Comparison of ENCODE assay signal across 15 cellular contexts in the genomic region with DNA sequence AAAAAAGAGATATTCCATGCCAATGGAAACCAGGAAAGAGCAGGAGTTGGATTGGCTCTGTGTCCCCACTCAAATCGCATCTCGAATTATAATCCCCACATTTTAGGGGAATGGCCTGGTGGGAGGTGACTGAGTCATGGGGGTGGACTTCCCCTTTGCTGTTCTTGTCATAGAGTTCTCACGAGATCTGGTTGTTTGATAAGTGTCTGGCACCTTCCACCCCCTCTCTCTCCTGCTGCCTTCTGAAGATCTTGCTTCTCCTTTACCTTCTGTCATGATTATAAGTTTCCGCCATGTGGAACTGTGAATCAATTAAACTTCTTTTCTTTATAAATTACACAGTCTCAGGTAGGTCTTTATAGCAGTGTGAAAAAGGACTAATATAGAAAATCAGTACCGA.
A peak's percentile ranks its signal among the peaks of the same experiment; 100 is the strongest.
DNase-seq lines count a peak whose midpoint lies in the region; ATAC-seq lines count a peak whose summit lies in the region.
"Had no signal": no experiment of that assay in that cellular context is flagged by ENCODE, and none has a peak within 500 bp of the region (broad histone marks: within the 10 kb centered on the region; RNA-seq: fewer than 3 reads in every experiment).

No MANE protein-coding gene starts in this region.

- peak; percentile 25 to 41 for ATAC-seq in activated CD4-positive, CD25-positive, alpha-beta regulatory T cell treated with anti-CD3 and anti-CD28 coated beads, Interleukin-2, amount 50 U/mL, for 24 hours
- ATAC-seq in stimulated activated effector memory CD8-positive, alpha-beta T cell treated with anti-CD3 and anti-CD28 coated beads, Interleukin-12 subunit alpha, Interleukin-12 subunit beta, amount 100 ng/mL, for 72 hours, result no peak
- no peak for ATAC-seq in stimulated activated naive B cell treated with anti-CD40 and anti-IgM and Interleukin-4, amounts not matched to agents 10 μg/mL and 1 μg/mL and 100 μg/mL, for 72 hours (replicated peaks)
- ATAC-seq: Panc1 had no signal

- H3K4me1 Mint-ChIP-seq in activated naive CD4-positive, alpha-beta T cell treated with anti-CD3 and anti-CD28 coated beads, Interleukin-2, amount 50 U/mL, for 24 hours, result peaks cover 28% of the 10 kb centered on the region
- no peaks in the 10 kb centered on the region for H3K4me1 Mint-ChIP-seq in activated naive CD4-positive, alpha-beta T cell treated with anti-CD3 and anti-CD28 coated beads, Interleukin-2, amount 10 ng/mL, durations not matched to agents 7 days and 5 days
- peaks cover 30% of the 10 kb centered on the region for H3K4me1 Mint-ChIP-seq in activated T-cell treated with anti-CD3 and anti-CD28 coated beads, Interleukin-2, amount 50 U/mL, for 24 hours (ENCODE audit: low read depth)
- peaks cover 21% of the 10 kb centered on the region for H3K4me1 Mint-ChIP-seq in stimulated activated effector memory CD8-positive, alpha-beta T cell treated with anti-CD3 and anti-CD28 coated beads, Interleukin-12 subunit alpha, Interleukin-12 subunit beta, amount 100 ng/mL, for 72 hours
- peaks cover 0 to 3% of the 10 kb centered on the region in 2 donors for H3K4me1 Mint-ChIP-seq in stimulated activated naive B cell treated with anti-CD40 and anti-IgM and Interleukin-4, amounts not matched to agents 10 μg/mL and 1 μg/mL and 100 μg/mL, for 72 hours

- DNase-seq in activated CD4-positive, CD25-positive, alpha-beta regulatory T cell treated with anti-CD3 and anti-CD28 coated beads, Interleukin-2, amount 50 U/mL, for 72 hours, result no peak
- DNase-seq in activated naive CD4-positive, alpha-beta T cell treated with anti-CD3 and anti-CD28 coated beads, Interleukin-2, amount 10 ng/mL, durations not matched to agents 7 days and 5 days, result no peak
- DNase-seq in activated T-cell treated with anti-CD3 and anti-CD28 coated beads, Interleukin-2, amount 50 U/mL, for 24 hours, result no peak
- peak; percentile 1 for DNase-seq in stimulated activated CD4-positive, alpha-beta T cell treated with anti-CD3 and anti-CD28 coated beads, Interleukin-2, amount 100 ng/mL, for 4 hours (ENCODE audit: low read depth)
- no peak for DNase-seq in stimulated activated effector memory CD8-positive, alpha-beta T cell treated with anti-CD3 and anti-CD28 coated beads, Interleukin-12 subunit alpha, Interleukin-12 subunit beta, amount 100 ng/mL, for 72 hours (ENCODE audit: low spot score in 2 of 2)
- DNase-seq in stimulated activated naive B cell treated with anti-CD40 and anti-IgM and Interleukin-4, amounts not matched to agents 10 μg/mL and 1 μg/mL and 100 μg/mL, for 72 hours, result no peak
- DNase-seq: 8988T, MM.1S, NCI-H1417 treated with DMSO at 0.1 percent for 48 hours, NCI-H2029, NCI-H2171 treated with DMSO at 0.1 percent for 48 hours, NCI-H82 had no signal

- H3K27me3 Mint-ChIP-seq in activated naive CD4-positive, alpha-beta T cell treated with anti-CD3 and anti-CD28 coated beads, Interleukin-2, amount 50 U/mL, for 24 hours, result no peaks in the 10 kb centered on the region
- no peaks in the 10 kb centered on the region for H3K27me3 Mint-ChIP-seq in activated naive CD4-positive, alpha-beta T cell treated with anti-CD3 and anti-CD28 coated beads, Interleukin-2, amount 10 ng/mL, durations not matched to agents 7 days and 5 days
- no peaks in the 10 kb centered on the region for H3K27me3 Mint-ChIP-seq in activated T-cell treated with anti-CD3 and anti-CD28 coated beads, Interleukin-2, amount 50 U/mL, for 24 hours
- no peaks in the 10 kb centered on the region for H3K27me3 Mint-ChIP-seq in stimulated activated naive B cell treated with anti-CD40 and anti-IgM and Interleukin-4, amounts not matched to agents 10 μg/mL and 1 μg/mL and 100 μg/mL, for 72 hours

- peak overlapping the region; percentile 47 for H3K4me3 Mint-ChIP-seq in activated naive CD4-positive, alpha-beta T cell treated with anti-CD3 and anti-CD28 coated beads, Interleukin-2, amount 50 U/mL, for 24 hours
- H3K4me3 Mint-ChIP-seq in activated naive CD4-positive, alpha-beta T cell treated with anti-CD3 and anti-CD28 coated beads, Interleukin-2, amount 10 ng/mL, durations not matched to agents 7 days and 5 days, result no peak overlapping the region
- no peak overlapping the region for H3K4me3 Mint-ChIP-seq in activated T-cell treated with anti-CD3 and anti-CD28 coated beads, Interleukin-2, amount 50 U/mL, for 24 hours
- no peak overlapping the region for H3K4me3 Mint-ChIP-seq in stimulated activated effector memory CD8-positive, alpha-beta T cell treated with anti-CD3 and anti-CD28 coated beads, Interleukin-12 subunit alpha, Interleukin-12 subunit beta, amount 100 ng/mL, for 72 hours
- no peak overlapping the region for H3K4me3 Mint-ChIP-seq in stimulated activated naive B cell treated with anti-CD40 and anti-IgM and Interleukin-4, amounts not matched to agents 10 μg/mL and 1 μg/mL and 100 μg/mL, for 72 hours

- H3K27ac Mint-ChIP-seq in activated naive CD4-positive, alpha-beta T cell treated with anti-CD3 and anti-CD28 coated beads, Interleukin-2, amount 50 U/mL, for 24 hours, result peak overlapping the region; percentile 89
- H3K27ac Mint-ChIP-seq in activated naive CD4-positive, alpha-beta T cell treated with anti-CD3 and anti-CD28 coated beads, Interleukin-2, amount 10 ng/mL, durations not matched to agents 7 days and 5 days, result no peak overlapping the region
- H3K27ac Mint-ChIP-seq in activated T-cell treated with anti-CD3 and anti-CD28 coated beads, Interleukin-2, amount 50 U/mL, for 24 hours, result peak overlapping the region; percentile 18
- H3K27ac Mint-ChIP-seq in stimulated activated effector memory CD8-positive, alpha-beta T cell treated with anti-CD3 and anti-CD28 coated beads, Interleukin-12 subunit alpha, Interleukin-12 subunit beta, amount 100 ng/mL, for 72 hours, result no peak overlapping the region
- H3K27ac Mint-ChIP-seq in stimulated activated naive B cell treated with anti-CD40 and anti-IgM and Interleukin-4, amounts not matched to agents 10 μg/mL and 1 μg/mL and 100 μg/mL, for 72 hours, result no peak overlapping the region

- H3K36me3 Mint-ChIP-seq in activated naive CD4-positive, alpha-beta T cell treated with anti-CD3 and anti-CD28 coated beads, Interleukin-2, amount 50 U/mL, for 24 hours, result peaks cover 62% of the 10 kb centered on the region
- peaks cover 19% of the 10 kb centered on the region for H3K36me3 Mint-ChIP-seq in activated naive CD4-positive, alpha-beta T cell treated with anti-CD3 and anti-CD28 coated beads, Interleukin-2, amount 10 ng/mL, durations not matched to agents 7 days and 5 days
- H3K36me3 Mint-ChIP-seq in activated T-cell treated with anti-CD3 and anti-CD28 coated beads, Interleukin-2, amount 50 U/mL, for 24 hours (ENCODE audit: low read depth), result peaks cover 72% of the 10 kb centered on the region
- H3K36me3 Mint-ChIP-seq in stimulated activated effector memory CD8-positive, alpha-beta T cell treated with anti-CD3 and anti-CD28 coated beads, Interleukin-12 subunit alpha, Interleukin-12 subunit beta, amount 100 ng/mL, for 72 hours, result peaks cover 13% of the 10 kb centered on the region
- H3K36me3 Mint-ChIP-seq in stimulated activated naive B cell treated with anti-CD40 and anti-IgM and Interleukin-4, amounts not matched to agents 10 μg/mL and 1 μg/mL and 100 μg/mL, for 72 hours, result peaks cover 49 to 72% of the 10 kb centered on the region in 2 donors

- CTCF ChIA-PET in activated naive CD4-positive, alpha-beta T cell treated with anti-CD3 and anti-CD28 coated beads, Interleukin-2, amount 10 ng/mL, durations not matched to agents 7 days and 5 days (lab: Charles Lee), result no interaction called here

- peaks cover 31% of the 10 kb centered on the region for H3K9me3 Mint-ChIP-seq in activated naive CD4-positive, alpha-beta T cell treated with anti-CD3 and anti-CD28 coated beads, Interleukin-2, amount 50 U/mL, for 24 hours
- peaks cover 6% of the 10 kb centered on the region for H3K9me3 Mint-ChIP-seq in activated naive CD4-positive, alpha-beta T cell treated with anti-CD3 and anti-CD28 coated beads, Interleukin-2, amount 10 ng/mL, durations not matched to agents 7 days and 5 days
- H3K9me3 Mint-ChIP-seq in activated T-cell treated with anti-CD3 and anti-CD28 coated beads, Interleukin-2, amount 50 U/mL, for 24 hours, result peaks cover 28% of the 10 kb centered on the region
- H3K9me3 Mint-ChIP-seq in stimulated activated effector memory CD8-positive, alpha-beta T cell treated with anti-CD3 and anti-CD28 coated beads, Interleukin-12 subunit alpha, Interleukin-12 subunit beta, amount 100 ng/mL, for 72 hours, result peaks cover 13% of the 10 kb centered on the region
- peaks cover 12 to 15% of the 10 kb centered on the region in 2 donors for H3K9me3 Mint-ChIP-seq in stimulated activated naive B cell treated with anti-CD40 and anti-IgM and Interleukin-4, amounts not matched to agents 10 μg/mL and 1 μg/mL and 100 μg/mL, for 72 hours

Comparison
In these comparisons a context has a peak if more than half of its experiments do, and no peak if none do; other contexts are left out.
1. H3K27ac Mint-ChIP-seq: peak in activated naive CD4-positive, alpha-beta T cell treated with anti-CD3 and anti-CD28 coated beads, Interleukin-2, amount 50 U/mL, for 24 hours (single experiment) and activated T-cell treated with anti-CD3 and anti-CD28 coated beads, Interleukin-2, amount 50 U/mL, for 24 hours (single experiment); none in activated naive CD4-positive, alpha-beta T cell treated with anti-CD3 and anti-CD28 coated beads, Interleukin-2, amount 10 ng/mL, durations not matched to agents 7 days and 5 days (single experiment), stimulated activated effector memory CD8-positive, alpha-beta T cell treated with anti-CD3 and anti-CD28 coated beads, Interleukin-12 subunit alpha, Interleukin-12 subunit beta, amount 100 ng/mL, for 72 hours (single experiment) and stimulated activated naive B cell treated with anti-CD40 and anti-IgM and Interleukin-4, amounts not matched to agents 10 μg/mL and 1 μg/mL and 100 μg/mL, for 72 hours (single experiment).
2. ATAC-seq: peak in activated CD4-positive, CD25-positive, alpha-beta regulatory T cell treated with anti-CD3 and anti-CD28 coated beads, Interleukin-2, amount 50 U/mL, for 24 hours (2 of 2); none in stimulated activated effector memory CD8-positive, alpha-beta T cell treated with anti-CD3 and anti-CD28 coated beads, Interleukin-12 subunit alpha, Interleukin-12 subunit beta, amount 100 ng/mL, for 72 hours (single experiment) and stimulated activated naive B cell treated with anti-CD40 and anti-IgM and Interleukin-4, amounts not matched to agents 10 μg/mL and 1 μg/mL and 100 μg/mL, for 72 hours (0 of 2).